Comparison of ENCODE assay signal across 13 cellular contexts in the genomic region with DNA sequence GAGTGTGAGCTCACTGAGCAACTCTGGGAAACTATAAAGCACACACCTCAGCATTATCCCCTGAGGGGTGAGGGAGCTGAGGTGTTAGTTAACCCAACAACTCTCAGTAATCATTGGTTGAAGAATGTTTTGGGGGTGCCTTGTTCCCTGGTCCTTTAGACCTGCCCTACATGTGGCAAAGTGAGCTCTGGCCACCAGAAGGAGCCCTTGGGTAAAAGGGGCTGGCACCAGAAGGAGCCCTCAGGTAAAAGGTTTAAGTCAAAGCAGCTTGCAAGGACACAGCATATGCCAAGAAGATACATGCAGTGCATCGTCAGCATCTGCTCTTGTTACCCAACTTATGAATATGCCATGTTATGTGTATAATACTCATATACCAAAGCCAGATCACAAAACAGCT.
A peak's percentile ranks its signal among the peaks of the same experiment; 100 is the strongest.
DNase-seq lines count a peak whose midpoint lies in the region; ATAC-seq, FAIRE-seq and TF ChIP-seq lines count a peak whose summit lies in the region.
"Had no signal": no experiment of that assay in that cellular context is flagged by ENCODE, and none has a peak within 500 bp of the region (broad histone marks: within the 10 kb centered on the region; RNA-seq: fewer than 3 reads in every experiment).

No MANE protein-coding gene starts in this region.

- no peaks in the 10 kb centered on the region for H3K27me3 Mint-ChIP-seq in type B pancreatic cell
- H3K27me3 Mint-ChIP-seq: T-cell had no signal

- H3K27ac Mint-ChIP-seq in type B pancreatic cell: no peak overlapping the region
- H3K27ac Mint-ChIP-seq: IgD-negative memory B cell, T-cell had no signal

- no peak for FAIRE-seq in H54 (lab: Jason Lieb, UNC)

- no peak overlapping the region for H3K4me3 ChIP-seq in epithelial cell of proximal tubule (ENCODE audit: low read depth, low read length)

- DNase-seq in NOMO-1 treated with DMSO at 0.1 percent for 48 hours (lab: John Stamatoyannopoulos, UW; ENCODE audit: unreplicated experiment) (peak; percentile 8), NOMO-1 treated with dmso at 0.1 percent for 144 hours (lab: John Stamatoyannopoulos, UW; ENCODE audit: unreplicated experiment) (no peak), NCI-H82 (lab: John Stamatoyannopoulos, UW) (peak; percentile 93), epithelial cell of proximal tubule (ENCODE audit: low read depth) (no peak), type B pancreatic cell (ENCODE audit: extremely low spot score, unreplicated experiment) (no peak), H54 (ENCODE audit: insufficient read length, low spot score) (no peak), GM19240 (ENCODE audit: insufficient read length, low spot score) (no peak)
- DNase-seq: ACHN, NCI-H446, T-cell had no signal

- no peaks in the 10 kb centered on the region for H3K36me3 Mint-ChIP-seq in type B pancreatic cell
- H3K36me3 Mint-ChIP-seq: IgD-negative memory B cell, T-cell had no signal

- no peak overlapping the region for H3K4me3 Mint-ChIP-seq in type B pancreatic cell
- H3K4me3 Mint-ChIP-seq: IgD-negative memory B cell, nephron, T-cell had no signal

- TF ChIP-seq POLR2A in H54 (IDR thresholded peaks at IDR 0.05; ENCODE audit: low read depth, low read length): no peak

- peaks cover 16% of the 10 kb centered on the region for H3K4me1 Mint-ChIP-seq in type B pancreatic cell (ENCODE audit: unreplicated experiment)
- H3K4me1 Mint-ChIP-seq: T-cell had no signal

- TF ChIP-seq CTCF in epithelial cell of proximal tubule (conservative IDR thresholded peaks at IDR 0.05; ENCODE audit: low read depth, low read length) (peak; percentile 72), type B pancreatic cell (conservative IDR thresholded peaks at IDR 0.05) (peak; percentile 38)

- H3K9me3 Mint-ChIP-seq in type B pancreatic cell: peaks cover 9% of the 10 kb centered on the region
- H3K9me3 Mint-ChIP-seq: IgD-negative memory B cell had no signal

- ATAC-seq in GM19467 (IDR thresholded peaks at IDR 0.05; ENCODE audit: unreplicated experiment): no peak
- ATAC-seq: T-cell had no signal

Comparison
In these comparisons a context has a peak if more than half of its experiments do, and no peak if none do; other contexts are left out.
1. DNase-seq: peak in NOMO-1 treated with DMSO at 0.1 percent for 48 hours (single experiment) and NCI-H82 (single experiment); none in NOMO-1 treated with dmso at 0.1 percent for 144 hours (single experiment), epithelial cell of proximal tubule (single experiment), type B pancreatic cell (single experiment), H54 (single experiment) and GM19240 (single experiment).